ENCODE assay signal across 8 cellular contexts in genomic region chr16:9134739-9135138, GRCh38. TPM values are rescaled to one million over a fixed set of nuclear protein-coding genes. Genes with fewer than 3 reads are reported as not detected.
DNase-seq lines count a peak whose midpoint lies in the region; ATAC-seq and TF ChIP-seq lines count a peak whose summit lies in the region.

No MANE protein-coding gene starts in this region.

- H3K36me3 Mint-ChIP-seq in activated T-helper 2 cell treated with anti-CD3 and anti-CD28 coated beads, Interferon-gamma antibody, Interleukin-2, Interleukin-4, amounts not matched to agents 10 μg/mL and 5 μg/mL and 100 μg/mL, durations not matched to agents 14 hours and 24 hours and 36 hours (ENCODE audit: low read depth): no peaks in the 10 kb centered on the region

- in situ Hi-C loops in Panc1 (cut with HindIII; ENCODE audit: low pct_unique_long_range_greater_than_20kb, low sequenced_read_pairs): no loop called here

- no peak overlapping the region for H3K4me3 ChIP-seq in BE2C (ENCODE audit: low read depth, low read length)
- H3K4me3 ChIP-seq in Panc1 (ENCODE audit: low read depth in 2 of 2, low read length in 2 of 2): no peak overlapping the region

- no TSS peak for BruUV-seq in Panc1 (replicated peaks; lab: Mats Ljungman, UMichigan)

- CTCF ChIA-PET in Panc1 (lab: Charles Lee): interaction anchor here (0.5 to 1.2 kb wide), 7 partner anchors 10 to 920 kb away, joined by 3 to 13 read pairs (median 4); no protein-coding TSS in a partner anchor

- no peak overlapping the region for H3K27ac Mint-ChIP-seq in activated T-helper 2 cell treated with anti-CD3 and anti-CD28 coated beads, Interferon-gamma antibody, Interleukin-2, Interleukin-4, amounts not matched to agents 10 μg/mL and 5 μg/mL and 100 μg/mL, durations not matched to agents 14 hours and 24 hours and 36 hours

- POLR2A ChIA-PET in Panc1 (lab: Charles Lee): no interaction called here

- peaks cover 15% of the 10 kb centered on the region for H3K4me1 Mint-ChIP-seq in activated T-helper 2 cell treated with anti-CD3 and anti-CD28 coated beads, Interferon-gamma antibody, Interleukin-2, Interleukin-4, amounts not matched to agents 10 μg/mL and 5 μg/mL and 100 μg/mL, durations not matched to agents 14 hours and 24 hours and 36 hours (ENCODE audit: low read depth)

- H3K4me1 ChIP-seq in BE2C (no peaks in the 10 kb centered on the region), Panc1 (ENCODE audit: control insufficient read depth, insufficient read depth, low read length) (0 out of 2 replicates have a peak, but pooled peaks cover 13% of the 10 kb centered on the region)

- no peaks in the 10 kb centered on the region for H3K9me3 ChIP-seq in BE2C
- no peaks in the 10 kb centered on the region for H3K9me3 ChIP-seq in Panc1 (ENCODE audit: control insufficient read depth, insufficient read depth, low read depth, low read length)

- H3K4me3 Mint-ChIP-seq in activated T-helper 2 cell treated with anti-CD3 and anti-CD28 coated beads, Interferon-gamma antibody, Interleukin-2, Interleukin-4, amounts not matched to agents 10 μg/mL and 5 μg/mL and 100 μg/mL, durations not matched to agents 14 hours and 24 hours and 36 hours (ENCODE audit: low read depth): no peak overlapping the region

- H3K27me3 Mint-ChIP-seq in activated T-helper 2 cell treated with anti-CD3 and anti-CD28 coated beads, Interferon-gamma antibody, Interleukin-2, Interleukin-4, amounts not matched to agents 10 μg/mL and 5 μg/mL and 100 μg/mL, durations not matched to agents 14 hours and 24 hours and 36 hours (ENCODE audit: low read depth): peaks cover 5% of the 10 kb centered on the region

- H3K36me3 ChIP-seq in BE2C (no peaks in the 10 kb centered on the region), Panc1 (ENCODE audit: control insufficient read depth, insufficient read depth, low read length) (no peaks in the 10 kb centered on the region)

- intact Hi-C loops in Panc1 (cut with micrococcal nuclease; ENCODE audit: unreplicated experiment): loop anchor here (10.0 kb wide), 1 partner anchor 270 kb away; the partner anchor contains the start of gene CARHSP1
- intact Hi-C loops in activated T-helper 2 cell treated with anti-CD3 and anti-CD28 coated beads, Interferon-gamma antibody, Interleukin-2, Interleukin-4, amounts not matched to agents 10 μg/mL and 5 μg/mL and 100 μg/mL, durations not matched to agents 14 hours and 24 hours and 36 hours (cut with micrococcal nuclease): no loop called here

- no peak overlapping the region for H3K27ac ChIP-seq in Panc1 (ENCODE audit: low read length)

- no peaks in the 10 kb centered on the region for H3K9me3 Mint-ChIP-seq in activated T-helper 2 cell treated with anti-CD3 and anti-CD28 coated beads, Interferon-gamma antibody, Interleukin-2, Interleukin-4, amounts not matched to agents 10 μg/mL and 5 μg/mL and 100 μg/mL, durations not matched to agents 14 hours and 24 hours and 36 hours

- H3K27me3 ChIP-seq in BE2C: no peaks in the 10 kb centered on the region
- H3K27me3 ChIP-seq in Panc1 (ENCODE audit: control insufficient read depth, insufficient read depth, low read length): no peaks in the 10 kb centered on the region

- ATAC-seq in GM18909 (IDR thresholded peaks at IDR 0.05; ENCODE audit: poor library complexity, unreplicated experiment): peak; percentile 56
- peak; percentile 81 for ATAC-seq in Panc1
- ATAC-seq in GM21381 (IDR thresholded peaks at IDR 0.05; ENCODE audit: unreplicated experiment): no peak

- TF ChIP-seq CTCF in BE2C (IDR thresholded peaks at IDR 0.05; ENCODE audit: low read depth, low read length): peak; percentile 78
- peak; percentile 84 for TF ChIP-seq CTCF in Panc1 (IDR thresholded peaks at IDR 0.05)

- DNase-seq in BE2C (peak; percentile 77), HPDE6-E6E7 (ENCODE audit: extremely low spot score) (peak; percentile 64), Panc1 (ENCODE audit: low read depth, low spot score) (no peak), germinal center (ENCODE audit: low spot score) (peak; percentile 65), retina (peak; percentile 72)
- DNase-seq in activated T-helper 2 cell treated with anti-CD3 and anti-CD28 coated beads, Interferon-gamma antibody, Interleukin-2, Interleukin-4, amounts not matched to agents 10 μg/mL and 5 μg/mL and 100 μg/mL, durations not matched to agents 14 hours and 24 hours and 36 hours (ENCODE audit: low spot score): peak; percentile 51

RNA-seq across cellular contexts. Expression of gene HAPSTR1, which starts 43.3 kb away (rescaled TPM):
- 34.2 TPM for polyA plus RNA-seq in BE2C (2012; ENCODE audit: insufficient read depth, insufficient read length, low read depth)
- total RNA-seq in Panc1 (2021; ENCODE audit: unreplicated experiment): 49.9 TPM
- polyA plus RNA-seq in Panc1 (2012; ENCODE audit: insufficient read length): 15.7 TPM
- 54.5 and 54.9 TPM in 2 replicates for total RNA-seq in activated T-helper 2 cell treated with anti-CD3 and anti-CD28 coated beads, Interferon-gamma antibody, Interleukin-2, Interleukin-4, amounts not matched to agents 10 μg/mL and 5 μg/mL and 100 μg/mL, durations not matched to agents 14 hours and 24 hours and 36 hours
